ENCODE assay signal across 8 cellular contexts in the genomic region with DNA sequence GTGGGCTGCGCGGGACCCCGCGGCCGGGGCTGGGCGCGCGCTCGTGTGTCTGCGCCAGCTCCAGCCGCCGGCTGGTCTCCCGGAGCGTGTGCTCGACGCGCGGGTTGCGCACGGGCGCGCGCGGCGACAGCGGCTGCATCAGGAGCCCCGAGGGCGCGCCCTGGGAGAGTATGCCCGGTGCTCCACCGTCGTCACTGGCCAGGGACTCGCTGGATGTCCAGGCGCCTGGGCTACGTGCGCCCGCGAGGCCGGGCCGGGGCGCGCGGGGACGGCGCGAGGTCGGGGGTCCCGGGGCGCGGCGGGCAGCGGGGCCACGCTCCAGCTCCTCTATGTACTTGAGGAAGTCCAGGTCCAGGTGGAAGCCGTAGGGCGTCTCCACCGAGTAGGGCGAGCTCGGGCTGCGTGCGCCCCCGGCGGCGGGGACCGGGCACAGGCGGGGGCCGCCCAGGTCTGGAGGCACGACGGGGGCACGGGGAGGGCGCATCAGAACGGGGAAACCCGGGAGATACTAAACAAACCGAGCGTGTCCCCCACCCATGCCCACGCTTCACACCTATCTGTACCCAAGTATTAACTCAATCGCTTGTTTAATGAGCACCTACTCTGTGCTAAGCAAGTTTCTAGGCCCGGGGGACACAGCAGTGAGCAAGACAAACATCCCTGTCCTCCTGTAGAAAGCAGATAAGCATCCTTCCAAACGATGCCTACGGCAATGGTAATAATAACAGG. TPM values are rescaled to one million over a fixed set of nuclear protein-coding genes. Genes with fewer than 3 reads are reported as not detected.
DNase-seq lines count a peak whose midpoint lies in the region; ATAC-seq, FAIRE-seq and TF ChIP-seq lines count a peak whose summit lies in the region.

No MANE protein-coding gene starts in this region.

- H2AFZ ChIP-seq in neuronal stem cell (ENCODE audit: low read length) = peak overlapping the region; percentile 96

- H3K4me3 ChIP-seq in bronchial epithelial cell (ENCODE audit: low read depth, low read length) = peak overlapping the region; percentile 25
- peak overlapping the region; percentile 47 to 79 for H3K4me3 ChIP-seq in neuronal stem cell (ENCODE audit: low read length in 2 of 2)

- H3K4me1 ChIP-seq in neuronal stem cell (ENCODE audit: control insufficient read depth in 2 of 2, insufficient read depth in 1 of 2, low read depth in 1 of 2, low read length in 2 of 2) = peaks cover 3 to 5% of the 10 kb centered on the region in 2 donors

- H2BK12ac ChIP-seq in neuronal stem cell (ENCODE audit: low read length) = no peak overlapping the region

- H3K4me2 ChIP-seq in neuronal stem cell (ENCODE audit: insufficient read depth, low read length, poor library complexity, severe bottlenecking) = peak overlapping the region; percentile 62

- TF ChIP-seq RAD21 in Ishikawa (IDR thresholded peaks at IDR 0.05; ENCODE audit: low read depth) = no peak

- DNase-seq in NCI-H1436 (lab: John Stamatoyannopoulos, UW) (peak; percentile 41), NCI-H1436 treated with DMSO at 0.1 percent for 48 hours (lab: John Stamatoyannopoulos, UW) (no peak), bronchial epithelial cell (ENCODE audit: low read depth) (no peak), neuronal stem cell (ENCODE audit: low spot score) (no peak), MV-4-11 (lab: John Stamatoyannopoulos, UW) (no peak), NCI-H187 treated with DMSO at 0.1 percent for 48 hours (lab: John Stamatoyannopoulos, UW) (no peak)

- no peak overlapping the region for H2BK120ac ChIP-seq in neuronal stem cell (ENCODE audit: low read depth, low read length)

- H3K27me3 ChIP-seq in bronchial epithelial cell (ENCODE audit: control insufficient read depth, insufficient read depth, low read length) (peaks cover 13% of the 10 kb centered on the region), neuronal stem cell (ENCODE audit: control insufficient read depth in 3 of 3, insufficient read depth in 3 of 3, low read depth in 1 of 3, low read length in 3 of 3) (peaks cover 23 to 69% (median 55%) of the 10 kb centered on the region in 3 experiments)

- H2AK5ac ChIP-seq in neuronal stem cell (ENCODE audit: low read depth, low read length) = no peak overlapping the region

- TF ChIP-seq EP300 in Ishikawa (IDR thresholded peaks at IDR 0.05; ENCODE audit: borderline replicate concordance) = no peak

- no peak overlapping the region for H3K14ac ChIP-seq in neuronal stem cell (ENCODE audit: low read length)

- no peak overlapping the region for H3K4ac ChIP-seq in neuronal stem cell (ENCODE audit: low read length)

- no peak for ATAC-seq in GM21737 (IDR thresholded peaks at IDR 0.05; ENCODE audit: unreplicated experiment)

- no peak overlapping the region for H2BK15ac ChIP-seq in neuronal stem cell (ENCODE audit: low read length)

- H4K91ac ChIP-seq in neuronal stem cell (ENCODE audit: low read depth, low read length, poor library complexity) = no peak overlapping the region

- no peaks in the 10 kb centered on the region for H3K79me1 ChIP-seq in neuronal stem cell (ENCODE audit: low read depth, low read length)

- H3K27ac ChIP-seq in neuronal stem cell (replicated peaks; ENCODE audit: low read length) = no peak overlapping the region

- TF ChIP-seq CTCF in bronchial epithelial cell (IDR thresholded peaks at IDR 0.05; ENCODE audit: insufficient read depth, low read length, severe bottlenecking) = peak; percentile 32

- FAIRE-seq in bronchial epithelial cell (lab: Jason Lieb, UNC) = no peak

- peak overlapping the region; percentile 60 for H3K9ac ChIP-seq in neuronal stem cell (ENCODE audit: low read depth, low read length, poor library complexity)

- WGBS in neuronal stem cell (ENCODE audit: extremely low coverage in 2 of 2, insufficient read length in 2 of 2, insufficient replicate concordance in 1 of 2), 2 donors = no CpG with 5 or more reads among the region's 79 CpGs

- peak overlapping the region; percentile 59 for H3K18ac ChIP-seq in neuronal stem cell (ENCODE audit: low read length)

- H3K23ac ChIP-seq in neuronal stem cell (ENCODE audit: low read depth, low read length, poor library complexity) = no peak overlapping the region

- H3K36me3 ChIP-seq in bronchial epithelial cell (ENCODE audit: control insufficient read depth, insufficient read depth, low read length) (no peaks in the 10 kb centered on the region), neuronal stem cell (replicated peaks in 1 of 2; ENCODE audit: control insufficient read depth in 2 of 2, insufficient read depth in 2 of 2, low read length in 2 of 2) (no peaks in the 10 kb centered on the region)

- H2BK5ac ChIP-seq in neuronal stem cell (ENCODE audit: low read length) = peak overlapping the region; percentile 24

- no peaks in the 10 kb centered on the region for H3K9me3 ChIP-seq in neuronal stem cell (replicated peaks in 1 of 2; ENCODE audit: control insufficient read depth in 2 of 2, insufficient read depth in 1 of 2, low read depth in 1 of 2, low read length in 2 of 2)

- no peak overlapping the region for H4K8ac ChIP-seq in neuronal stem cell (ENCODE audit: low read depth, low read length)

TF ChIP-seq in Ishikawa, 13 proteins besides CTCF, POLR2A, EP300 and RAD21:
- TF ChIP-seq, protein P1, sequence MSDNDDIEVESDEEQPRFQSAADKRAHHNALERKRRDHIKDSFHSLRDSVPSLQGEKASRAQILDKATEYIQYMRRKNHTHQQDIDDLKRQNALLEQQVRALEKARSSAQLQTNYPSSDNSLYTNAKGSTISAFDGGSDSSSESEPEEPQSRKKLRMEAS (IDR thresholded peaks at IDR 0.05) = 0 out of 2 replicates have a peak, but pooled peaks have one; percentile 7
- no peak for TF ChIP-seq NFIC (IDR thresholded peaks at IDR 0.05)

RNA-seq across cellular contexts. Expression of a gene that starts 7.6 kb away (rescaled TPM):
- total RNA-seq in bronchial epithelial cell = 0.64 and 2.4 TPM in 2 replicates
- polyA plus RNA-seq in neuronal stem cell (2013, experiment 1 of 2) = 0.50 TPM
- 0.57 TPM for polyA plus RNA-seq in neuronal stem cell (2013, experiment 2 of 2)

RNA-seq across cellular contexts. Expression of a gene that starts 14.2 kb away (rescaled TPM):
- total RNA-seq in bronchial epithelial cell = 279 and 911 TPM in 2 replicates
- 2,413 TPM for polyA plus RNA-seq in neuronal stem cell (2013, experiment 1 of 2)
- polyA plus RNA-seq in neuronal stem cell (2013, experiment 2 of 2) = 2,325 TPM

RNA-seq across cellular contexts. Expression of a gene that starts 14.3 kb away (rescaled TPM):
- 14.7 and 42.6 TPM in 2 replicates for total RNA-seq in bronchial epithelial cell
- polyA plus RNA-seq in neuronal stem cell (2013, experiment 1 of 2) = 187 TPM
- 184 TPM for polyA plus RNA-seq in neuronal stem cell (2013, experiment 2 of 2)

RNA-seq across cellular contexts. Expression of a gene that starts 27.3 kb away (rescaled TPM):
- total RNA-seq in bronchial epithelial cell = 4.0 and 14.0 TPM in 2 replicates
- polyA plus RNA-seq in neuronal stem cell (2013, experiment 1 of 2) = 28.0 TPM
- 26.3 TPM for polyA plus RNA-seq in neuronal stem cell (2013, experiment 2 of 2)

RNA-seq across cellular contexts. Expression of a gene that starts 28.4 kb away (rescaled TPM):
- 3.2 and 5.1 TPM in 2 replicates for total RNA-seq in bronchial epithelial cell
- polyA plus RNA-seq in neuronal stem cell (2013, experiment 1 of 2) = 2.7 TPM
- polyA plus RNA-seq in neuronal stem cell (2013, experiment 2 of 2) = 3.0 TPM
